In genomic region chr1:26695417-26696190, GRCh38 we compare ENCODE assay signal across 8 cellular contexts. TPM values are rescaled to one million over a fixed set of nuclear protein-coding genes. Genes with fewer than 3 reads are reported as not detected.
DNase-seq lines count a peak whose midpoint lies in the region; ATAC-seq, FAIRE-seq and TF ChIP-seq lines count a peak whose summit lies in the region.

TSS of gene ARID1A (plus strand) at chr1:26696015. CDS start at chr1:26696404, 389 bp downstream.

- H2AFZ ChIP-seq in SK-N-SH (ENCODE audit: low read depth) (peak within 1 kb of the TSS; percentile 80), neuronal stem cell (ENCODE audit: low read length) (peak within 1 kb of the TSS; percentile 88)

- peak within 1 kb of the TSS; percentile 95 to 99 for H3K27ac ChIP-seq in SK-N-SH (ENCODE audit: low read depth in 2 of 2, low read length in 1 of 2)
- peak within 1 kb of the TSS; percentile 99 for H3K27ac ChIP-seq in neuronal stem cell (replicated peaks; ENCODE audit: low read length)

- H3K9me3 ChIP-seq in SK-N-SH (no peaks in the 10 kb centered on the region), neuronal stem cell (replicated peaks in 1 of 2; ENCODE audit: control insufficient read depth in 2 of 2, insufficient read depth in 1 of 2, low read depth in 1 of 2, low read length in 2 of 2) (no peaks in the 10 kb centered on the region)

- POLR2A ChIA-PET in SK-N-SH (lab: Yijun Ruan, JAX): interaction anchor here (0.5 to 2.1 kb wide), 3 partner anchors 28 to 812 kb away, joined by 3 to 9 read pairs (median 7); partner anchors contain the start of gene PIGV

- peaks cover 32% of the 10 kb centered on the region for H4K20me1 ChIP-seq in SK-N-SH (ENCODE audit: insufficient read depth)

- peaks cover 29% of the 10 kb centered on the region for H3K4me1 Mint-ChIP-seq in activated naive CD4-positive, alpha-beta T cell treated with anti-CD3 and anti-CD28 coated beads, Interleukin-2, amount 10 ng/mL, durations not matched to agents 7 days and 5 days

- H3K9ac ChIP-seq in SK-N-SH (peak within 1 kb of the TSS; percentile 84), neuronal stem cell (ENCODE audit: low read depth, low read length, poor library complexity) (peak within 1 kb of the TSS; percentile 97)

- peaks cover 61% of the 10 kb centered on the region for H3K79me2 ChIP-seq in SK-N-SH (ENCODE audit: insufficient read depth)

- 1% methylated on average over 27 of the region's 86 CpGs for WGBS in SK-N-SH (ENCODE audit: low lambda C conversion rate)
- no CpG with 5 or more reads among the region's 86 CpGs for WGBS in neuronal stem cell (ENCODE audit: extremely low coverage in 2 of 2, insufficient read length in 2 of 2, insufficient replicate concordance in 1 of 2), 2 donors

- H3K36me3 ChIP-seq in SK-N-SH (replicated peaks in 1 of 2; ENCODE audit: control insufficient read depth in 1 of 2, insufficient read depth in 2 of 2, low read length in 1 of 2): peaks cover 0 to 7% of the 10 kb centered on the region in 2 experiments
- H3K36me3 ChIP-seq in neuronal stem cell (replicated peaks in 1 of 2; ENCODE audit: control insufficient read depth in 2 of 2, insufficient read depth in 2 of 2, low read length in 2 of 2): peaks cover 0 to 18% of the 10 kb centered on the region in 2 donors

- no peak within 1 kb of the TSS for H3K14ac ChIP-seq in neuronal stem cell (ENCODE audit: low read length)

- H3K4me2 ChIP-seq in SK-N-SH (peak within 1 kb of the TSS; percentile 91), neuronal stem cell (ENCODE audit: insufficient read depth, low read length, poor library complexity, severe bottlenecking) (peak within 1 kb of the TSS; percentile 77)

- peaks cover 29% of the 10 kb centered on the region for H3F3A ChIP-seq in SK-N-SH (replicated peaks; ENCODE audit: insufficient read depth)

- no peaks in the 10 kb centered on the region for H3K79me1 ChIP-seq in neuronal stem cell (ENCODE audit: low read depth, low read length)

- H3K4me3 Mint-ChIP-seq in activated naive CD4-positive, alpha-beta T cell treated with anti-CD3 and anti-CD28 coated beads, Interleukin-2, amount 10 ng/mL, durations not matched to agents 7 days and 5 days: peak within 1 kb of the TSS; percentile 87

- H2BK120ac ChIP-seq in neuronal stem cell (ENCODE audit: low read depth, low read length): peak within 1 kb of the TSS; percentile 96

- H3K4me1 ChIP-seq in SK-N-SH (ENCODE audit: control insufficient read depth in 1 of 2, insufficient read depth in 2 of 2, low read depth in 1 of 2, low read length in 1 of 2) (peaks cover 34 to 42% of the 10 kb centered on the region in 2 experiments), neuronal stem cell (ENCODE audit: control insufficient read depth in 2 of 2, insufficient read depth in 1 of 2, low read depth in 1 of 2, low read length in 2 of 2) (peaks cover 19 to 31% of the 10 kb centered on the region in 2 donors)

- peak; percentile 37 for ATAC-seq in HG02571 (IDR thresholded peaks at IDR 0.05; ENCODE audit: unreplicated experiment)

- H2AK5ac ChIP-seq in neuronal stem cell (ENCODE audit: low read depth, low read length): peak within 1 kb of the TSS; percentile 94

- H2BK5ac ChIP-seq in neuronal stem cell (ENCODE audit: low read length): peak within 1 kb of the TSS; percentile 99

- H3K9me2 ChIP-seq in SK-N-SH: no peaks in the 10 kb centered on the region

- H4K91ac ChIP-seq in neuronal stem cell (ENCODE audit: low read depth, low read length, poor library complexity): no peak within 1 kb of the TSS

- peak within 1 kb of the TSS; percentile 97 for H3K27ac Mint-ChIP-seq in activated naive CD4-positive, alpha-beta T cell treated with anti-CD3 and anti-CD28 coated beads, Interleukin-2, amount 10 ng/mL, durations not matched to agents 7 days and 5 days

- no peak for FAIRE-seq in frontal cortex (lab: Jason Lieb, UNC)

- peak within 1 kb of the TSS; percentile 99 for H3K18ac ChIP-seq in neuronal stem cell (ENCODE audit: low read length)

- H3K23ac ChIP-seq in neuronal stem cell (ENCODE audit: low read depth, low read length, poor library complexity): peak within 1 kb of the TSS; percentile 92

- peak within 1 kb of the TSS; percentile 52 for H2BK15ac ChIP-seq in neuronal stem cell (ENCODE audit: low read length)

- CTCF ChIA-PET in SK-N-SH (lab: Yijun Ruan, JAX): interaction anchor here (1.1 to 3.1 kb wide), 2 partner anchors 93 to 114 kb away, joined by 3 to 24 read pairs; partner anchors contain the start of gene PIGV
- CTCF ChIA-PET in activated naive CD4-positive, alpha-beta T cell treated with anti-CD3 and anti-CD28 coated beads, Interleukin-2, amount 10 ng/mL, durations not matched to agents 7 days and 5 days (lab: Charles Lee): no interaction called here

- no peaks in the 10 kb centered on the region for H3K36me3 Mint-ChIP-seq in activated naive CD4-positive, alpha-beta T cell treated with anti-CD3 and anti-CD28 coated beads, Interleukin-2, amount 10 ng/mL, durations not matched to agents 7 days and 5 days

- TF ChIP-seq CTCF in SK-N-SH (IDR thresholded peaks at IDR 0.05): peak; percentile 18; the same call in 1 of the 2 replicates

- H4K8ac ChIP-seq in neuronal stem cell (ENCODE audit: low read depth, low read length): no peak within 1 kb of the TSS

- H3K9me3 Mint-ChIP-seq in activated naive CD4-positive, alpha-beta T cell treated with anti-CD3 and anti-CD28 coated beads, Interleukin-2, amount 10 ng/mL, durations not matched to agents 7 days and 5 days: no peaks in the 10 kb centered on the region

- H3K27me3 ChIP-seq in SK-N-SH (ENCODE audit: insufficient read depth) (no peaks in the 10 kb centered on the region), neuronal stem cell (ENCODE audit: control insufficient read depth in 3 of 3, insufficient read depth in 3 of 3, low read depth in 1 of 3, low read length in 3 of 3) (no peaks in the 10 kb centered on the region)

- peak in 1 of 2 experiments; percentile 68; a peak in 2 of 4 replicates for TF ChIP-seq EP300 in SK-N-SH (IDR thresholded peaks at IDR 0.05; ENCODE audit: borderline replicate concordance in 1 of 2, low read depth in 1 of 2, low read length in 1 of 2)

- peak within 1 kb of the TSS; percentile 74 to 83 for H3K4me3 ChIP-seq in SK-N-SH (ENCODE audit: low read depth in 2 of 2, low read length in 1 of 2)
- H3K4me3 ChIP-seq in neuronal stem cell (ENCODE audit: low read length in 2 of 2): peak within 1 kb of the TSS; percentile 60 to 91

- DNase-seq in GF-D8 (lab: John Stamatoyannopoulos, UW): peak; percentile 80
- DNase-seq in NCI-H1048 (lab: John Stamatoyannopoulos, UW): peak; percentile 88
- DNase-seq in SK-N-SH: peak; percentile 89
- peak; percentile 97 for DNase-seq in activated naive CD4-positive, alpha-beta T cell treated with anti-CD3 and anti-CD28 coated beads, Interleukin-2, amount 10 ng/mL, durations not matched to agents 7 days and 5 days
- DNase-seq in frontal cortex (ENCODE audit: low spot score in 2 of 2): peak; percentile 82 to 87
- DNase-seq in neuronal stem cell (ENCODE audit: low spot score): peak; percentile 97
- DNase-seq in stromal cell of bone marrow (ENCODE audit: low read depth): peak; percentile 94

- no peak within 1 kb of the TSS for H2BK12ac ChIP-seq in neuronal stem cell (ENCODE audit: low read length)

- H3K27me3 Mint-ChIP-seq in activated naive CD4-positive, alpha-beta T cell treated with anti-CD3 and anti-CD28 coated beads, Interleukin-2, amount 10 ng/mL, durations not matched to agents 7 days and 5 days: peaks cover 4% of the 10 kb centered on the region

- no peak within 1 kb of the TSS for H3K4ac ChIP-seq in neuronal stem cell (ENCODE audit: low read length)

- 0 out of 2 replicates have a peak, but pooled peaks have one; percentile 18 for TF ChIP-seq RAD21 in SK-N-SH (IDR thresholded peaks at IDR 0.05; ENCODE audit: low read length)

TF ChIP-seq in SK-N-SH, 30 proteins besides CTCF, POLR2A, EP300 and RAD21 (continues in another document):
- peak; percentile 27; the same call in 1 of the 2 replicates for TF ChIP-seq ELF1 (IDR thresholded peaks at IDR 0.05)
- TF ChIP-seq YY1 (IDR thresholded peaks at IDR 0.05; ENCODE audit: low read depth): peak; percentile 91
- no peak for TF ChIP-seq GABPA (IDR thresholded peaks at IDR 0.05; ENCODE audit: low read depth)
- peak; percentile 90 for TF ChIP-seq POLR2AphosphoS5 (IDR thresholded peaks at IDR 0.05; ENCODE audit: low read depth, low read length)
- peak; percentile 72 for TF ChIP-seq TEAD4 (IDR thresholded peaks at IDR 0.05; ENCODE audit: borderline replicate concordance, insufficient read depth)
- TF ChIP-seq FOSL2 (IDR thresholded peaks at IDR 0.05; ENCODE audit: borderline replicate concordance, low read depth): no peak
- TF ChIP-seq MEF2A (IDR thresholded peaks at IDR 0.05; ENCODE audit: borderline replicate concordance, low read depth): 0 out of 2 replicates have a peak, but pooled peaks have one; percentile 10
- peak; percentile 59 for TF ChIP-seq PBX3 (IDR thresholded peaks at IDR 0.05)
- peak; percentile 51; the same call in 1 of the 2 replicates for TF ChIP-seq FOXM1 (IDR thresholded peaks at IDR 0.05; ENCODE audit: low read depth)
- no peak for TF ChIP-seq EZH2phosphoT487 (IDR thresholded peaks at IDR 0.05; ENCODE audit: borderline replicate concordance, low read depth)
- peak; percentile 31; the same call in 1 of the 2 replicates for TF ChIP-seq SMC3 (IDR thresholded peaks at IDR 0.05; ENCODE audit: low read depth, low read length)
- peak; percentile 29; the same call in 1 of the 2 replicates for TF ChIP-seq NRF1 (IDR thresholded peaks at IDR 0.05; ENCODE audit: low read depth, low read length)
- TF ChIP-seq GATA2 (CRISPR knock-in tag; IDR thresholded peaks at IDR 0.05): peak; percentile 55
- peak; percentile 95 for TF ChIP-seq MAX (IDR thresholded peaks at IDR 0.05; ENCODE audit: low read depth)
- TF ChIP-seq TAF1 (IDR thresholded peaks at IDR 0.05; ENCODE audit: borderline replicate concordance, low read depth, low read length): peak; percentile 100

RNA-seq across cellular contexts. Expression of gene ARID1A, which starts in this region (rescaled TPM):
- polyA plus RNA-seq in SK-N-SH (2012; rRNA removed): 14.2 and 26.5 TPM in 2 replicates
- 15.6 and 20.3 TPM in 2 replicates for polyA plus RNA-seq in SK-N-SH (2012; cell fraction: cytosol; rRNA removed)
- polyA plus RNA-seq in SK-N-SH (2012; cell fraction: nucleus; rRNA removed): 58.2 and 65.9 TPM in 2 replicates
- 17.1 TPM for total RNA-seq in frontal cortex
- polyA plus RNA-seq in neuronal stem cell (2013, experiment 1 of 2): 87.5 TPM
- polyA plus RNA-seq in neuronal stem cell (2013, experiment 2 of 2): 92.7 TPM

Comparison
In these comparisons a context has a peak if more than half of its experiments do, and no peak if none do; other contexts are left out.
1. Peak in every context shown above with its lines: DNase-seq, ATAC-seq, H3K4me3 ChIP-seq and H3K27ac ChIP-seq.